In the genomic region with DNA sequence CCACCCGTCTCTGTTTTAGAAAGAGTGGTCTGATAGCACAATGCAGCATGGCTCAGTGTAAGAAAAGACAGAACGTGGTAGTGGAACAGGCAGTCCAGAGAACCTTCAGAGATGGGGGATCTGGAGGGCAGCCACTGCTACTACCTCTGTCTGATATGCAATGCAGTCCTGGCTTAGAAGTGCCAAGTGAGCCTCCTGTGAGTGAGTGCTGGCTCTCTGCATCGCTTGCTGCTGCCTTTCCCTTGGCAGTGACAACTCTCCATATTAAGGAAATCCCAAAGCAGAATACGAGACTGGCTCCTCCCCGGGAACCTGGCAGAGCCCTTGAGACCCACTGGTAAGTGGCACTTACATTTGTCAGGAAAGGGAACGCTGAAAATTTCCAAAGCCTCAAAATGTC, we compare ENCODE assay signal across 26 cellular contexts. TPM values are rescaled to one million over a fixed set of nuclear protein-coding genes. Genes with fewer than 3 reads are reported as not detected.
DNase-seq lines count a peak whose midpoint lies in the region; ATAC-seq, FAIRE-seq and TF ChIP-seq lines count a peak whose summit lies in the region.
"Had no signal": no experiment of that assay in that cellular context is flagged by ENCODE, and none has a peak within 500 bp of the region (broad histone marks: within the 10 kb centered on the region; RNA-seq: fewer than 3 reads in every experiment).

No MANE protein-coding gene starts in this region.

- no peaks in the 10 kb centered on the region for H3K9me1 ChIP-seq in endothelial cell of umbilical vein (replicated peaks; ENCODE audit: control insufficient read depth, extremely low read depth, insufficient read depth, low read length)

- CTCF ChIA-PET in endothelial cell of umbilical vein (lab: Charles Lee) = interaction anchor here (0.8 to 2.0 kb wide), 6 partner anchors 10 to 60 kb away, joined by 3 to 6 read pairs (median 4); no protein-coding TSS in a partner anchor

- H3K36me3 ChIP-seq in endothelial cell of umbilical vein (ENCODE audit: control insufficient read depth in 2 of 2, extremely low read depth in 1 of 2, insufficient read depth in 2 of 2, low read length in 2 of 2) = peaks cover 0 to 10% of the 10 kb centered on the region in 2 experiments
- H3K36me3 ChIP-seq in sigmoid colon = no peaks in the 10 kb centered on the region
- H3K36me3 ChIP-seq: right lobe of liver, SJCRH30 had no signal

- no peak overlapping the region for H3K9ac ChIP-seq in endothelial cell of umbilical vein (replicated peaks; ENCODE audit: extremely low read depth, insufficient read depth, low read length)
- H3K9ac ChIP-seq: parathyroid adenoma had no signal

- dilution Hi-C loops in endothelial cell of umbilical vein (cut with MboI; ENCODE audit: extremely low pct_ligation_motif_present, low sequenced_read_pairs) = no loop called here

- H3K9me3 ChIP-seq in endothelial cell of umbilical vein (replicated peaks; ENCODE audit: control insufficient read depth, insufficient read depth, low read length) = no peaks in the 10 kb centered on the region
- no peaks in the 10 kb centered on the region for H3K9me3 ChIP-seq in right cardiac atrium (ENCODE audit: control insufficient read depth, low read length)
- H3K9me3 ChIP-seq in sigmoid colon = no peaks in the 10 kb centered on the region
- H3K9me3 ChIP-seq: right lobe of liver, SJCRH30 had no signal

- no peak overlapping the region for H3K4me3 ChIP-seq in endothelial cell of umbilical vein (replicated peaks in 1 of 3; ENCODE audit: insufficient read depth in 1 of 3, low read depth in 1 of 3, low read length in 3 of 3)
- H3K4me3 ChIP-seq in right cardiac atrium (ENCODE audit: low read length) = no peak overlapping the region
- H3K4me3 ChIP-seq in sigmoid colon = no peak overlapping the region
- H3K4me3 ChIP-seq: right lobe of liver, SJCRH30 had no signal

- H2AFZ ChIP-seq in endothelial cell of umbilical vein (ENCODE audit: low read depth, low read length) = no peak overlapping the region
- H2AFZ ChIP-seq: parathyroid adenoma had no signal

- WGBS in right cardiac atrium = 27% methylated on average over 6 of the region's 6 CpGs
- 83 to 92% methylated on average over 6 of the region's 6 CpGs for WGBS in sigmoid colon, 2 donors

- H3K27me3 ChIP-seq in endothelial cell of umbilical vein (ENCODE audit: control insufficient read depth in 2 of 2, insufficient read depth in 2 of 2, low read length in 2 of 2) (no peaks in the 10 kb centered on the region), right cardiac atrium (ENCODE audit: control insufficient read depth, insufficient read depth) (no peaks in the 10 kb centered on the region), sigmoid colon (no peaks in the 10 kb centered on the region)
- H3K27me3 ChIP-seq: right lobe of liver, SJCRH30 had no signal

- peak; percentile 71 to 90 for ATAC-seq in right cardiac atrium
- ATAC-seq in left colon = no peak
- no peak for ATAC-seq in GM19324 (IDR thresholded peaks at IDR 0.05; ENCODE audit: low FRiP score, unreplicated experiment)
- ATAC-seq: HCT116; natural killer cell; Panc1; right lobe of liver; stimulated activated naive CD8-positive, alpha-beta T cell treated with anti-CD3 and anti-CD28 coated beads, Interleukin-15, Interleukin-2, amounts not matched to agents 100 U/mL and 50 U/mL, for 24 hours; T-cell had no signal

- POLR2A ChIA-PET in endothelial cell of umbilical vein (lab: Charles Lee) = interaction anchor here (0.8 kb wide), 1 partner anchor 8 kb away, joined by 4 read pairs; a partner anchor contains a TSS

- no peaks in the 10 kb centered on the region for H4K20me1 ChIP-seq in endothelial cell of umbilical vein (replicated peaks; ENCODE audit: control insufficient read depth, extremely low read depth, insufficient read depth, low read length)

- DNase-seq in NCI-H187 treated with DMSO at 0.1 percent for 48 hours (lab: John Stamatoyannopoulos, UW) (peak; percentile 48), endothelial cell of umbilical vein (ENCODE audit: low read depth, low spot score) (no peak), right cardiac atrium (peak in 2 of 3 donors; percentile 40 to 75), sigmoid colon (no peak), left colon (no peak), GM13976 (ENCODE audit: low spot score) (no peak)
- DNase-seq in activated CD4-positive, alpha-beta T cell treated with anti-CD3 and anti-CD28 coated beads, Interleukin-2, amount 50 U/mL, for 4 hours = no peak
- DNase-seq: activated CD4-positive, alpha-beta memory T cell treated with anti-CD3 and anti-CD28 coated beads for 36 hours; activated CD8-positive, alpha-beta memory T cell treated with anti-CD3 and anti-CD28 coated beads, Interleukin-2, amount 50 U/mL, for 48 hours; effector CD4-positive, alpha-beta T cell; EL; erythroblast; natural killer cell; NCI-H1105 treated with DMSO at 0.1 percent for 48 hours; NCI-H2081 treated with DMSO at 0.1 percent for 48 hours; right lobe of liver; SJCRH30; stimulated activated naive CD8-positive, alpha-beta T cell treated with anti-CD3 and anti-CD28 coated beads, Interleukin-15, Interleukin-2, amounts not matched to agents 100 U/mL and 50 U/mL, for 24 hours; T-cell had no signal

- peaks cover 89% of the 10 kb centered on the region for H3K79me2 ChIP-seq in endothelial cell of umbilical vein (ENCODE audit: control insufficient read depth, insufficient read depth, low read length)

- intact Hi-C loops in endothelial cell of umbilical vein (cut with micrococcal nuclease) (no loop called here), right cardiac atrium (cut with DNase I) (loop anchor here in 1 of 4 donors (10.0 kb wide), 1 partner anchor 55 kb away; no protein-coding TSS in a partner anchor), sigmoid colon (cut with DNase I) (no loop called here), left colon (cut with DNase I, micrococcal nuclease) (no loop called here)

- H3K4me1 ChIP-seq in endothelial cell of umbilical vein (ENCODE audit: control insufficient read depth, extremely low read depth, insufficient read depth, low read length) (peaks cover 61% of the 10 kb centered on the region), right cardiac atrium (ENCODE audit: control insufficient read depth, insufficient read depth, low read length) (peaks cover 6% of the 10 kb centered on the region), sigmoid colon (peaks cover 5 to 43% (median 28%) of the 10 kb centered on the region in 4 donors)
- H3K4me1 ChIP-seq: right lobe of liver had no signal

- BruUV-seq in endothelial cell of umbilical vein (replicated peaks; lab: Mats Ljungman, UMichigan) = no TSS peak

- peak overlapping the region; percentile 13 for H3K4me2 ChIP-seq in endothelial cell of umbilical vein (ENCODE audit: insufficient read depth, low read length)

- in situ Hi-C loops in GM13976 (cut with MboI; ENCODE audit: low sequenced_read_pairs, unreplicated experiment) = no loop called here

- FAIRE-seq in endothelial cell of umbilical vein (lab: Jason Lieb, UNC) = no peak
- FAIRE-seq: frontal cortex, islet of Langerhans had no signal

- H3K27ac ChIP-seq in endothelial cell of umbilical vein (ENCODE audit: insufficient read depth, low read depth, low read length) = no peak overlapping the region
- H3K27ac ChIP-seq in right cardiac atrium (ENCODE audit: low read length) = no peak overlapping the region
- H3K27ac ChIP-seq in sigmoid colon = peak overlapping the region in 3 of 4 donors; percentile 28 to 43 (median 40)
- H3K27ac ChIP-seq: C4-2B, parathyroid adenoma, right lobe of liver, SJCRH30 had no signal

- TF ChIP-seq POLR2A in endothelial cell of umbilical vein (IDR thresholded peaks at IDR 0.05; ENCODE audit: low read depth, low read length) (no peak), sigmoid colon (IDR thresholded peaks at IDR 0.05) (no peak)

- TF ChIP-seq CTCF in endothelial cell of umbilical vein (IDR thresholded peaks at IDR 0.05; ENCODE audit: extremely low read depth in 1 of 2, insufficient read depth in 1 of 2, low read depth in 1 of 2, low read length in 2 of 2) = no peak
- TF ChIP-seq CTCF in sigmoid colon (IDR thresholded peaks at IDR 0.05) = no peak
- no peak for TF ChIP-seq CTCF in GM13976 (IDR thresholded peaks at IDR 0.05; ENCODE audit: borderline replicate concordance, control extremely low read depth, extremely low read depth, insufficient read depth, missing control alignments)

- no peak for TF ChIP-seq EP300 in sigmoid colon (IDR thresholded peaks at IDR 0.05)

TF ChIP-seq in endothelial cell of umbilical vein, 7 proteins besides CTCF, POLR2A, EP300 and RAD21:
- no peak for TF ChIP-seq FOS (IDR thresholded peaks at IDR 0.05; ENCODE audit: borderline replicate concordance, insufficient read depth, low read length)
- TF ChIP-seq MYC (IDR thresholded peaks at IDR 0.05; ENCODE audit: low read depth, low read length) = no peak
- TF ChIP-seq EZH2 (IDR thresholded peaks at IDR 0.05; ENCODE audit: borderline replicate concordance, low read depth, low read length, severe bottlenecking) = no peak
- TF ChIP-seq GATA2 (IDR thresholded peaks at IDR 0.05; ENCODE audit: insufficient read depth, insufficient read length, low read depth, low read length) = no peak
- TF ChIP-seq JUN (IDR thresholded peaks at IDR 0.05; ENCODE audit: borderline replicate concordance, insufficient read depth, insufficient read length, low read depth) = no peak
- TF ChIP-seq POLR2AphosphoS5 (IDR thresholded peaks at IDR 0.05; ENCODE audit: insufficient read depth, low read depth, low read length) = no peak
- TF ChIP-seq, protein P1, sequence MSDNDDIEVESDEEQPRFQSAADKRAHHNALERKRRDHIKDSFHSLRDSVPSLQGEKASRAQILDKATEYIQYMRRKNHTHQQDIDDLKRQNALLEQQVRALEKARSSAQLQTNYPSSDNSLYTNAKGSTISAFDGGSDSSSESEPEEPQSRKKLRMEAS (IDR thresholded peaks at IDR 0.05; ENCODE audit: insufficient read depth, insufficient read length) = no peak

RNA-seq across cellular contexts. Expression of a gene that starts 7.6 kb away (rescaled TPM):
- total RNA-seq in endothelial cell of umbilical vein (323 and 334 TPM in 2 replicates), right cardiac atrium (10 to 100 TPM; 39.4 to 59.7 (median 57.2) TPM), sigmoid colon (100 to 1,000 TPM in 1 of 4 donors, 10 to 100 TPM in 3; 60.4 to 126 (median 83.6) TPM), left colon (10 to 100 TPM; 50.0 to 60.4 TPM)
- polyA plus RNA-seq in endothelial cell of umbilical vein (129 and 147 TPM in 2 replicates), right cardiac atrium (26.8 TPM), sigmoid colon (10 to 100 TPM; 10.8 to 34.1 (median 19.4) TPM)
- 157 and 160 TPM in 2 replicates for polyA plus RNA-seq in endothelial cell of umbilical vein (2011; cell fraction: cytosol; rRNA removed)
- polyA plus RNA-seq in endothelial cell of umbilical vein (2011; cell fraction: nucleus; rRNA removed) = 346 and 384 TPM in 2 replicates
- polyA plus RNA-seq in endothelial cell of umbilical vein (2012) = 202 and 235 TPM in 2 replicates
- polyA minus RNA-seq in endothelial cell of umbilical vein = 346 and 363 TPM in 2 replicates
- polyA minus RNA-seq in endothelial cell of umbilical vein (2011; cell fraction: cytosol; rRNA and poly(A)+ RNA removed) = 17.8 TPM
- polyA minus RNA-seq in endothelial cell of umbilical vein (2011; cell fraction: nucleus; rRNA and poly(A)+ RNA removed) = 536 and 739 TPM in 2 replicates

Comparison
In these comparisons a context has a peak if more than half of its experiments do, and no peak if none do; other contexts are left out.
1. DNase-seq: peak in NCI-H187 treated with DMSO at 0.1 percent for 48 hours (single experiment) and right cardiac atrium (2 of 3); none in endothelial cell of umbilical vein (single experiment), sigmoid colon (single experiment), left colon (0 of 2), activated CD4-positive, alpha-beta T cell treated with anti-CD3 and anti-CD28 coated beads, Interleukin-2, amount 50 U/mL, for 4 hours (0 of 2) and GM13976 (single experiment).
2. H3K27ac ChIP-seq: peak in sigmoid colon (3 of 4); none in endothelial cell of umbilical vein (single experiment) and right cardiac atrium (single experiment).
3. ATAC-seq: peak in right cardiac atrium (2 of 2); none in left colon (single experiment) and GM19324 (single experiment).